ENCODE assay signal across 1 cellular context in genomic region chr12:104411826-104412626, GRCh38.
TF ChIP-seq lines count a peak whose summit lies in the region.

No MANE protein-coding gene starts in this region.

TF ChIP-seq in GM12878, 131 proteins besides CTCF, POLR2A, EP300 and RAD21 (continued from another document):
- 0 out of 4 replicates have a peak, but pooled peaks of 1 of the 2 experiments have one; percentile 11 for TF ChIP-seq IKZF2 (IDR thresholded peaks at IDR 0.05)
- peak; percentile 52 for TF ChIP-seq PKNOX1 (IDR thresholded peaks at IDR 0.05)
- TF ChIP-seq PAX5 (IDR thresholded peaks at IDR 0.05; ENCODE audit: borderline replicate concordance, low read depth, low read length): 0 out of 2 replicates have a peak, but pooled peaks have one; percentile 60
- TF ChIP-seq ETV6 (conservative IDR thresholded peaks at IDR 0.05 in 1 of 2, IDR thresholded peaks at IDR 0.05 in 1 of 2; ENCODE audit: borderline replicate concordance in 1 of 2, low read depth in 1 of 2): peak in 1 of 2 experiments; percentile 31; a peak in 1 of 4 replicates
